ENCODE assay signal across 3 cellular contexts in the genomic region with DNA sequence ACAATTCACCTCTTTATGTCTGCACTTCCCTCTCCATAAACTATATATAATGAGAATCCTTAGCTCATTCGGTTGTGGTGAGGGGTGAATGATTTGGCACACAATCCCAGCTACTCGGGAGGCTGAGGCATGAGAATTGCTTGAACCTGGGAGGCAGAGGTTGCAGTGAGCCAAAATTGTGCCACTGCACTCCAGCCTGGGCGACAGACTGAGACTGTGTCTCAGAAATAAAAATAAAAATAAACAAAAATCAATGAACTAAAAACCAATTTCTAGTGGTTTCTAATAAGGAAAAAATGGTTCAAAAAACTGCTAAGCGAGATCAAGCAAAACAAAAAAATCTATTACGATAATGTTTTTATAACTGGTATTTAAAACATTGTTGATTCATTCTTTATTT. TPM values are rescaled to one million over a fixed set of nuclear protein-coding genes. Genes with fewer than 3 reads are reported as not detected.
"Had no signal": no experiment of that assay in that cellular context is flagged by ENCODE, and none has a peak within 500 bp of the region (broad histone marks: within the 10 kb centered on the region; RNA-seq: fewer than 3 reads in every experiment).

TSS of gene NPIPB6 (minus strand) at position 101 of the 400 bp plus-strand sequence. CDS start 686 bp downstream, outside the sequence.

RNA-seq across cellular contexts. Expression of gene NPIPB6, which starts in this region (rescaled TPM):
- total RNA-seq: occipital lobe, skeletal muscle tissue had no signal
- polyA plus RNA-seq: naive thymus-derived CD4-positive, alpha-beta T cell had no signal
